In the genomic region with DNA sequence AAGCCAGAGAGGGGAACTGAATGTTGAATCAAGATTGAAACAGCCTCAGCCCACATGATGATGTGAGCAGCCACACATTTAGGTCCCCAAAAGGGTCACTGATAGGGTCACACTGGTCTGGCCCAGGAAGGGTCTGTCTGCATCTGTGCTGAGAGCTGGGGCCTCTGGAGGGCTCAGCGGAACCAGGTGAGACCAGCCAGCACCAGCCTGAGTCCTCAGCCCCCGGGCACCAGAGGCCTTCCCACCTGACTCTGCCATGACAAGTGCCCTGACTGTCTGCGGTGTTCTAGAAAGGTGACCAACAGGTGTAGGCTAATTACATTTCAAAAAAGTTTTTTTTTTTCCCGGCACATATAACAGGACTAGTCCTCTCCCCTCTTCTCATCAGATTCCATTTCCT, we compare ENCODE assay signal across 33 cellular contexts.
"Had no signal": no experiment of that assay in that cellular context is flagged by ENCODE, and none has a peak within 500 bp of the region (broad histone marks: within the 10 kb centered on the region; RNA-seq: fewer than 3 reads in every experiment).

No MANE protein-coding gene starts in this region.

- DNase-seq: activated CD4-positive, alpha-beta T cell treated with anti-CD3 and anti-CD28 coated beads, Interleukin-2, amount 10 ng/mL, durations not matched to agents 24 days and 14 days; activated CD4-positive, alpha-beta T cell treated with anti-CD3 and anti-CD28 coated beads, Interleukin-2, amount 50 U/mL, for 4 hours; activated CD8-positive, alpha-beta memory T cell treated with anti-CD3 and anti-CD28 coated beads, Interleukin-2, amount 50 U/mL, for 4 hours; activated CD8-positive, alpha-beta T cell treated with anti-CD3 and anti-CD28 coated beads for 36 hours; activated gamma-delta T cell treated with Interleukin-2 at 50 U/mL for 16 hours; activated naive CD4-positive, alpha-beta T cell treated with anti-CD3 and anti-CD28 coated beads for 36 hours; activated T-cell treated with anti-CD3 and anti-CD28 coated beads for 4 hours; activated T-cell treated with anti-CD3 and anti-CD28 coated beads, Interleukin-2, amount 50 U/mL, for 4 hours; adrenal gland; body of pancreas; Kasumi-1; KG1; MM.1S; MV-4-11; NCI-H1092; NCI-H146; NCI-H187; NCI-H2029 treated with DMSO at 0.1 percent for 48 hours; NCI-H2107; NCI-H2171; NCI-H510A; NCI-H526; NCI-H748 treated with DMSO at 0.1 percent for 48 hours; Peyer's patch; RPMI8226; SHP77 treated with DMSO at 0.1 percent for 48 hours; SK-N-SH had no signal

- H3K27ac ChIP-seq: adrenal gland, body of pancreas, breast epithelium, Peyer's patch, SJSA1 had no signal

- H3K27me3 Mint-ChIP-seq: activated CD4-positive, alpha-beta T cell treated with anti-CD3 and anti-CD28 coated beads, Interleukin-2, amount 10 ng/mL, durations not matched to agents 24 days and 14 days; activated CD8-positive, alpha-beta T cell treated with anti-CD3 and anti-CD28 coated beads for 36 hours had no signal

- H3K4me3 Mint-ChIP-seq: activated CD4-positive, alpha-beta T cell treated with anti-CD3 and anti-CD28 coated beads, Interleukin-2, amount 10 ng/mL, durations not matched to agents 24 days and 14 days; activated CD8-positive, alpha-beta T cell treated with anti-CD3 and anti-CD28 coated beads for 36 hours; activated naive CD4-positive, alpha-beta T cell treated with anti-CD3 and anti-CD28 coated beads for 36 hours; activated T-cell treated with anti-CD3 and anti-CD28 coated beads, Interleukin-2, amount 50 U/mL, for 4 hours; activated T-helper 1 cell treated with anti-CD3 and anti-CD28 coated beads, Interleukin-12 subunit alpha, Interleukin-12 subunit beta, Interleukin-2, Interleukin-4 antibody, amounts not matched to agents 30 ng/mL and 10 ng/mL and 1 ng/mL, durations not matched to agents 14 hours and 24 hours and 36 hours; T-helper 1 cell treated with Interleukin-12 subunit alpha and Interleukin-12 subunit beta and Interleukin-4 antibody, amounts not matched to agents 30 μg/mL and 1 μg/mL, for 36 hours; T-helper 2 cell treated with Interferon-gamma antibody and Interleukin-4, amounts not matched to agents 5 μg/mL and 100 μg/mL, for 36 hours had no signal

- H3K9me3 Mint-ChIP-seq: activated CD4-positive, alpha-beta T cell treated with anti-CD3 and anti-CD28 coated beads, Interleukin-2, amount 10 ng/mL, durations not matched to agents 24 days and 14 days; activated CD8-positive, alpha-beta T cell treated with anti-CD3 and anti-CD28 coated beads for 36 hours; activated naive CD4-positive, alpha-beta T cell treated with anti-CD3 and anti-CD28 coated beads for 36 hours; activated T-cell treated with anti-CD3 and anti-CD28 coated beads, Interleukin-2, amount 50 U/mL, for 4 hours; activated T-helper 1 cell treated with anti-CD3 and anti-CD28 coated beads, Interleukin-12 subunit alpha, Interleukin-12 subunit beta, Interleukin-2, Interleukin-4 antibody, amounts not matched to agents 30 ng/mL and 10 ng/mL and 1 ng/mL, durations not matched to agents 14 hours and 24 hours and 36 hours; T-helper 1 cell treated with Interleukin-12 subunit alpha and Interleukin-12 subunit beta and Interleukin-4 antibody, amounts not matched to agents 30 μg/mL and 1 μg/mL, for 36 hours; T-helper 2 cell treated with Interferon-gamma antibody and Interleukin-4, amounts not matched to agents 5 μg/mL and 100 μg/mL, for 36 hours had no signal

- H3K4me1 Mint-ChIP-seq: activated CD4-positive, alpha-beta T cell treated with anti-CD3 and anti-CD28 coated beads, Interleukin-2, amount 10 ng/mL, durations not matched to agents 24 days and 14 days had no signal

- H3K36me3 ChIP-seq: adrenal gland, breast epithelium, Peyer's patch, SJSA1 had no signal

- H3K4me3 ChIP-seq: adrenal gland, body of pancreas, breast epithelium, Peyer's patch, SJSA1 had no signal

- H3K27me3 ChIP-seq: adrenal gland, body of pancreas, breast epithelium, Peyer's patch, SJSA1 had no signal

- H3K9me3 ChIP-seq: adrenal gland, body of pancreas, breast epithelium, Peyer's patch, SJSA1, SK-N-SH had no signal

- H3K36me3 Mint-ChIP-seq: activated naive CD4-positive, alpha-beta T cell treated with anti-CD3 and anti-CD28 coated beads, Interleukin-2, amount 50 U/mL, for 72 hours had no signal

- H3K4me1 ChIP-seq: adrenal gland, body of pancreas, breast epithelium, Peyer's patch, SJSA1 had no signal

- H3K27ac Mint-ChIP-seq: activated CD4-positive, alpha-beta T cell treated with anti-CD3 and anti-CD28 coated beads, Interleukin-2, amount 10 ng/mL, durations not matched to agents 24 days and 14 days; activated CD8-positive, alpha-beta T cell treated with anti-CD3 and anti-CD28 coated beads for 36 hours; activated naive CD4-positive, alpha-beta T cell treated with anti-CD3 and anti-CD28 coated beads for 36 hours; activated T-helper 1 cell treated with anti-CD3 and anti-CD28 coated beads, Interleukin-12 subunit alpha, Interleukin-12 subunit beta, Interleukin-2, Interleukin-4 antibody, amounts not matched to agents 30 ng/mL and 10 ng/mL and 1 ng/mL, durations not matched to agents 14 hours and 24 hours and 36 hours; T-helper 1 cell treated with Interleukin-12 subunit alpha and Interleukin-12 subunit beta and Interleukin-4 antibody, amounts not matched to agents 30 μg/mL and 1 μg/mL, for 36 hours; T-helper 2 cell treated with Interferon-gamma antibody and Interleukin-4, amounts not matched to agents 5 μg/mL and 100 μg/mL, for 36 hours had no signal
